ENCODE assay signal across 1 cellular context in the genomic region with DNA sequence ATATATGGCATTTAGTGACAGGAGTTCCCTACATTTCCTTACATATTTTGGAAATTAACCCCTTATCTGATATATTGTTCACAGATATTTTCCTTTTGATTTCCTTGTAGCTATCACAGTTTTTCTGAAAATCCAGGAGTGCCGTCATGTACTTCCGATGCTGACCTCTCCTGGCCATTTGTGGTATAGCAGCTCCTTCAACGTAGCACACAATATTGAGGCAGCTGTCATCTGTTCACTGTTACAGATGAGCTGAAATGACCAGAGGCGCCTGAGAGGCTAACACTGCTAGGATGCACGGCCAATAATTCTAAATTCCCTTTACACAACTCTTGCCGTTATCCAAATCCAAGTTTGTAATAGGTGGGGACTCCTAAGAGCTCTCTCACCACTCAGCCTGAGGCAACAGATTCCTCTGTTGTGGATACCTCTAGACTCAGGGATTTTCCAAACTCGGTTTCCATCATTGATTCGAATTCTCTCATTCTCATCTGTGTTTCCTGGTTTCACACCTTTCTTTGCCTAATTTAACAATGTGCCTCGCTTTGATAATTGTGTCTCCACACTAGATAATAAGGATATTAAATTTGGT.
TF ChIP-seq lines count a peak whose summit lies in the region.

No MANE protein-coding gene starts in this region.

TF ChIP-seq in K562, 482 proteins besides CTCF, POLR2A, EP300 and RAD21 (continued from another document):
- TF ChIP-seq, protein P1, sequence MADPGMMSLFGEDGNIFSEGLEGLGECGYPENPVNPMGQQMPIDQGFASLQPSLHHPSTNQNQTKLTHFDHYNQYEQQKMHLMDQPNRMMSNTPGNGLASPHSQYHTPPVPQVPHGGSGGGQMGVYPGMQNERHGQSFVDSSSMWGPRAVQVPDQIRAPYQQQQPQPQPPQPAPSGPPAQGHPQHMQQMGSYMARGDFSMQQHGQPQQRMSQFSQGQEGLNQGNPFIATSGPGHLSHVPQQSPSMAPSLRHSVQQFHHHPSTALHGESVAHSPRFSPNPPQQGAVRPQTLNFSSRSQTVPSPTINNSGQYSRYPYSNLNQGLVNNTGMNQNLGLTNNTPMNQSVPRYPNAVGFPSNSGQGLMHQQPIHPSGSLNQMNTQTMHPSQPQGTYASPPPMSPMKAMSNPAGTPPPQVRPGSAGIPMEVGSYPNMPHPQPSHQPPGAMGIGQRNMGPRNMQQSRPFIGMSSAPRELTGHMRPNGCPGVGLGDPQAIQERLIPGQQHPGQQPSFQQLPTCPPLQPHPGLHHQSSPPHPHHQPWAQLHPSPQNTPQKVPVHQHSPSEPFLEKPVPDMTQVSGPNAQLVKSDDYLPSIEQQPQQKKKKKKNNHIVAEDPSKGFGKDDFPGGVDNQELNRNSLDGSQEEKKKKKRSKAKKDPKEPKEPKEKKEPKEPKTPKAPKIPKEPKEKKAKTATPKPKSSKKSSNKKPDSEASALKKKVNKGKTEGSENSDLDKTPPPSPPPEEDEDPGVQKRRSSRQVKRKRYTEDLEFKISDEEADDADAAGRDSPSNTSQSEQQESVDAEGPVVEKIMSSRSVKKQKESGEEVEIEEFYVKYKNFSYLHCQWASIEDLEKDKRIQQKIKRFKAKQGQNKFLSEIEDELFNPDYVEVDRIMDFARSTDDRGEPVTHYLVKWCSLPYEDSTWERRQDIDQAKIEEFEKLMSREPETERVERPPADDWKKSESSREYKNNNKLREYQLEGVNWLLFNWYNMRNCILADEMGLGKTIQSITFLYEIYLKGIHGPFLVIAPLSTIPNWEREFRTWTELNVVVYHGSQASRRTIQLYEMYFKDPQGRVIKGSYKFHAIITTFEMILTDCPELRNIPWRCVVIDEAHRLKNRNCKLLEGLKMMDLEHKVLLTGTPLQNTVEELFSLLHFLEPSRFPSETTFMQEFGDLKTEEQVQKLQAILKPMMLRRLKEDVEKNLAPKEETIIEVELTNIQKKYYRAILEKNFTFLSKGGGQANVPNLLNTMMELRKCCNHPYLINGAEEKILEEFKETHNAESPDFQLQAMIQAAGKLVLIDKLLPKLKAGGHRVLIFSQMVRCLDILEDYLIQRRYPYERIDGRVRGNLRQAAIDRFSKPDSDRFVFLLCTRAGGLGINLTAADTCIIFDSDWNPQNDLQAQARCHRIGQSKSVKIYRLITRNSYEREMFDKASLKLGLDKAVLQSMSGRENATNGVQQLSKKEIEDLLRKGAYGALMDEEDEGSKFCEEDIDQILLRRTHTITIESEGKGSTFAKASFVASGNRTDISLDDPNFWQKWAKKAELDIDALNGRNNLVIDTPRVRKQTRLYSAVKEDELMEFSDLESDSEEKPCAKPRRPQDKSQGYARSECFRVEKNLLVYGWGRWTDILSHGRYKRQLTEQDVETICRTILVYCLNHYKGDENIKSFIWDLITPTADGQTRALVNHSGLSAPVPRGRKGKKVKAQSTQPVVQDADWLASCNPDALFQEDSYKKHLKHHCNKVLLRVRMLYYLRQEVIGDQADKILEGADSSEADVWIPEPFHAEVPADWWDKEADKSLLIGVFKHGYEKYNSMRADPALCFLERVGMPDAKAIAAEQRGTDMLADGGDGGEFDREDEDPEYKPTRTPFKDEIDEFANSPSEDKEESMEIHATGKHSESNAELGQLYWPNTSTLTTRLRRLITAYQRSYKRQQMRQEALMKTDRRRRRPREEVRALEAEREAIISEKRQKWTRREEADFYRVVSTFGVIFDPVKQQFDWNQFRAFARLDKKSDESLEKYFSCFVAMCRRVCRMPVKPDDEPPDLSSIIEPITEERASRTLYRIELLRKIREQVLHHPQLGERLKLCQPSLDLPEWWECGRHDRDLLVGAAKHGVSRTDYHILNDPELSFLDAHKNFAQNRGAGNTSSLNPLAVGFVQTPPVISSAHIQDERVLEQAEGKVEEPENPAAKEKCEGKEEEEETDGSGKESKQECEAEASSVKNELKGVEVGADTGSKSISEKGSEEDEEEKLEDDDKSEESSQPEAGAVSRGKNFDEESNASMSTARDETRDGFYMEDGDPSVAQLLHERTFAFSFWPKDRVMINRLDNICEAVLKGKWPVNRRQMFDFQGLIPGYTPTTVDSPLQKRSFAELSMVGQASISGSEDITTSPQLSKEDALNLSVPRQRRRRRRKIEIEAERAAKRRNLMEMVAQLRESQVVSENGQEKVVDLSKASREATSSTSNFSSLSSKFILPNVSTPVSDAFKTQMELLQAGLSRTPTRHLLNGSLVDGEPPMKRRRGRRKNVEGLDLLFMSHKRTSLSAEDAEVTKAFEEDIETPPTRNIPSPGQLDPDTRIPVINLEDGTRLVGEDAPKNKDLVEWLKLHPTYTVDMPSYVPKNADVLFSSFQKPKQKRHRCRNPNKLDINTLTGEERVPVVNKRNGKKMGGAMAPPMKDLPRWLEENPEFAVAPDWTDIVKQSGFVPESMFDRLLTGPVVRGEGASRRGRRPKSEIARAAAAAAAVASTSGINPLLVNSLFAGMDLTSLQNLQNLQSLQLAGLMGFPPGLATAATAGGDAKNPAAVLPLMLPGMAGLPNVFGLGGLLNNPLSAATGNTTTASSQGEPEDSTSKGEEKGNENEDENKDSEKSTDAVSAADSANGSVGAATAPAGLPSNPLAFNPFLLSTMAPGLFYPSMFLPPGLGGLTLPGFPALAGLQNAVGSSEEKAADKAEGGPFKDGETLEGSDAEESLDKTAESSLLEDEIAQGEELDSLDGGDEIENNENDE (IDR thresholded peaks at IDR 0.05; ENCODE audit: low read depth, low read length): no peak
- TF ChIP-seq MCM2 (IDR thresholded peaks at IDR 0.05; ENCODE audit: low read depth) (no peak), ZNF764 (CRISPR knock-in tag; IDR thresholded peaks at IDR 0.05; ENCODE audit: low read depth) (peak; percentile 70; the same call in 1 of the 2 replicates), KLF16 (IDR thresholded peaks at IDR 0.05) (0 out of 2 replicates have a peak, but pooled peaks have one; percentile 10), CREM (IDR thresholded peaks at IDR 0.05; ENCODE audit: low read depth) (peak; percentile 65), EP400 (IDR thresholded peaks at IDR 0.05) (no peak)
